In the genomic region with DNA sequence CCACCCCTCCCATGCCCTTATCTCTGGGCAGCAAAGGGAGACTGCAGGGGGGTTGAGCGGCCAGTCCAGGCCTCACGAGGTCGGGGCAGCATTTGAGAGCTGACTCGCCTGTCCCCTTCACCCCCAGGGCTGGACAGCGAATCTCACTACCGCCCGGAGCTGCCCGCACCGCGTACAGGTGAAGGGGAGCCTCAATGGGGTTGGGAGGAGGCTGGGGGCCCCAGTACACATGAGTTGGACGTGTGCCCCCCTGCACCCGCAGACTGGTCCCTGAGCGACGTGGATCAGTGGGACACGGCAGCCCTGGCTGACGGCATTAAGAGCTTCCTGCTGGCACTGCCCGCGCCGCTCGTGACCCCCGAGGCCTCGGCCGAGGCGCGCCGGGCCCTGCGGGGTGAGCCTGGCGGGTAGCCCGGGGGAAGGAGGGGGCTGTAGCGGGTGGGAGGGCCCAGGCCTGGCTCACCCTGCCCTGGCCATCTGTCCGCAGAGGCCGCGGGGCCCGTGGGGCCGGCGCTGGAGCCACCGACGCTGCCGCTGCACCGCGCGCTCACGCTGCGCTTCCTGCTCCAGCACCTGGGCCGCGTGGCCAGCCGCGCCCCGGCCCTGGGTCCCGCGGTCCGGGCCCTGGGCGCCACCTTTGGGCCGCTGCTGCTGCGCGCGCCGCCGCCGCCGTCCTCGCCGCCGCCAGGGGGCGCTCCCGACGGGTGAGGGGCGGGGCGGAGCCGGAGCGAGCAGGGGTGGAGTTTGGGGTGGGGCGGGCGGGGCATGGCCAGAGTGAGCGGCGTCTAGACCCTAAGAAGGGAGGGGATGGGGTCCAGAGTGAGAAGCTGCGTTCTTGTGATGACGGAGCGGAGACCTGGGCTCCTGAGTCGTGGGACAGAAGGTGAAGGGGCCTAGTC, we compare ENCODE assay signal across 8 cellular contexts. TPM values are rescaled to one million over a fixed set of nuclear protein-coding genes. Genes with fewer than 3 reads are reported as not detected.
DNase-seq lines count a peak whose midpoint lies in the region; FAIRE-seq and TF ChIP-seq lines count a peak whose summit lies in the region.

No MANE protein-coding gene starts in this region.

- H3K9me3 Mint-ChIP-seq in activated CD4-positive, alpha-beta T cell treated with anti-CD3 and anti-CD28 coated beads, Interleukin-2, amount 10 ng/mL, durations not matched to agents 7 days and 5 days = no peaks in the 10 kb centered on the region

- H3K4me1 Mint-ChIP-seq in activated CD4-positive, alpha-beta T cell treated with anti-CD3 and anti-CD28 coated beads, Interleukin-2, amount 10 ng/mL, durations not matched to agents 7 days and 5 days = peaks cover 7% of the 10 kb centered on the region

- peak overlapping the region; percentile 48 for H3K4me3 Mint-ChIP-seq in activated CD4-positive, alpha-beta T cell treated with anti-CD3 and anti-CD28 coated beads, Interleukin-2, amount 10 ng/mL, durations not matched to agents 7 days and 5 days

- H3K36me3 Mint-ChIP-seq in activated CD4-positive, alpha-beta T cell treated with anti-CD3 and anti-CD28 coated beads, Interleukin-2, amount 10 ng/mL, durations not matched to agents 7 days and 5 days (ENCODE audit: low read depth) = peaks cover 5% of the 10 kb centered on the region

- TF ChIP-seq POLR2A in H54 (IDR thresholded peaks at IDR 0.05; ENCODE audit: low read depth, low read length) (no peak), NB4 (IDR thresholded peaks at IDR 0.05; ENCODE audit: extremely low read depth, insufficient read length) (peak; percentile 48)

- H3K27ac Mint-ChIP-seq in activated CD4-positive, alpha-beta T cell treated with anti-CD3 and anti-CD28 coated beads, Interleukin-2, amount 10 ng/mL, durations not matched to agents 7 days and 5 days = peak overlapping the region; percentile 78

- no peak for FAIRE-seq in H54 (lab: Jason Lieb, UNC)

- peak; percentile 20 for DNase-seq in GF-D8 (lab: John Stamatoyannopoulos, UW)
- peak; percentile 78 for DNase-seq in H54 (ENCODE audit: insufficient read length, low spot score)
- DNase-seq in NB4 (ENCODE audit: low read depth) = peak; percentile 69
- DNase-seq in activated CD4-positive, alpha-beta T cell treated with anti-CD3 and anti-CD28 coated beads, Interleukin-2, amount 10 ng/mL, durations not matched to agents 7 days and 5 days = peak; percentile 79
- peak; percentile 75 for DNase-seq in dermis blood vessel endothelial cell
- peak; percentile 59 to 72 for DNase-seq in lung microvascular endothelial cell (ENCODE audit: low read depth in 2 of 2)
- DNase-seq in stimulated activated CD8-positive, alpha-beta memory T cell treated with anti-CD3 and anti-CD28 coated beads, Interleukin-15, amount 100 ng/mL, for 1 hour (ENCODE audit: low read depth) = peak; percentile 54
- DNase-seq in middle frontal gyrus (ENCODE audit: extremely low spot score, low spot score) = no peak

- TF ChIP-seq CTCF in NB4 (IDR thresholded peaks at IDR 0.05; ENCODE audit: low read depth, low read length) = no peak

- H3K4me3 ChIP-seq in NB4 (ENCODE audit: low read depth, low read length) = no peak overlapping the region

- H3K27me3 Mint-ChIP-seq in activated CD4-positive, alpha-beta T cell treated with anti-CD3 and anti-CD28 coated beads, Interleukin-2, amount 10 ng/mL, durations not matched to agents 7 days and 5 days = no peaks in the 10 kb centered on the region

- POLR2A ChIA-PET in activated CD4-positive, alpha-beta T cell treated with anti-CD3 and anti-CD28 coated beads, Interleukin-2, amount 10 ng/mL, durations not matched to agents 7 days and 5 days (lab: Charles Lee) = no interaction called here

- CTCF ChIA-PET in activated CD4-positive, alpha-beta T cell treated with anti-CD3 and anti-CD28 coated beads, Interleukin-2, amount 10 ng/mL, durations not matched to agents 7 days and 5 days (lab: Charles Lee) = interaction anchor here (0.5 to 2.5 kb wide), 19 partner anchors 9 to 794 kb away, joined by 3 to 18 read pairs (median 3); a partner anchor contains a TSS

RNA-seq across cellular contexts. Expression of a gene that starts 8.1 kb away (rescaled TPM):
- 10 to 100 TPM; 12.6 to 13.1 TPM for total RNA-seq in activated CD4-positive, alpha-beta T cell treated with anti-CD3 and anti-CD28 coated beads, Interleukin-2, amount 10 ng/mL, durations not matched to agents 7 days and 5 days
- total RNA-seq in dermis blood vessel endothelial cell (4.8 and 9.7 TPM in 2 replicates), lung microvascular endothelial cell (1.5 and 1.6 TPM in 2 replicates)

RNA-seq across cellular contexts. Expression of a gene that starts 12.6 kb away (rescaled TPM):
- 10 to 100 TPM; 54.1 to 58.9 TPM for total RNA-seq in activated CD4-positive, alpha-beta T cell treated with anti-CD3 and anti-CD28 coated beads, Interleukin-2, amount 10 ng/mL, durations not matched to agents 7 days and 5 days
- total RNA-seq in dermis blood vessel endothelial cell (8.0 and 8.5 TPM in 2 replicates), lung microvascular endothelial cell (4.4 TPM in 2 replicates)

RNA-seq across cellular contexts. Expression of a gene that starts 32.0 kb away (rescaled TPM):
- 1 to 10 TPM; 6.1 to 6.5 TPM for total RNA-seq in activated CD4-positive, alpha-beta T cell treated with anti-CD3 and anti-CD28 coated beads, Interleukin-2, amount 10 ng/mL, durations not matched to agents 7 days and 5 days
- total RNA-seq in dermis blood vessel endothelial cell (15.3 and 19.3 TPM in 2 replicates), lung microvascular endothelial cell (6.3 and 8.1 TPM in 2 replicates)

RNA-seq across cellular contexts. Expression of a gene that starts 42.8 kb away (rescaled TPM):
- total RNA-seq in activated CD4-positive, alpha-beta T cell treated with anti-CD3 and anti-CD28 coated beads, Interleukin-2, amount 10 ng/mL, durations not matched to agents 7 days and 5 days = 1 to 10 TPM; 4.0 to 5.2 TPM
- 0.17 and 0.93 TPM in 2 replicates for total RNA-seq in dermis blood vessel endothelial cell
- total RNA-seq in lung microvascular endothelial cell = 0.22 and 0.40 TPM in 2 replicates
